Comparison of ENCODE assay signal across 32 cellular contexts in the genomic region with DNA sequence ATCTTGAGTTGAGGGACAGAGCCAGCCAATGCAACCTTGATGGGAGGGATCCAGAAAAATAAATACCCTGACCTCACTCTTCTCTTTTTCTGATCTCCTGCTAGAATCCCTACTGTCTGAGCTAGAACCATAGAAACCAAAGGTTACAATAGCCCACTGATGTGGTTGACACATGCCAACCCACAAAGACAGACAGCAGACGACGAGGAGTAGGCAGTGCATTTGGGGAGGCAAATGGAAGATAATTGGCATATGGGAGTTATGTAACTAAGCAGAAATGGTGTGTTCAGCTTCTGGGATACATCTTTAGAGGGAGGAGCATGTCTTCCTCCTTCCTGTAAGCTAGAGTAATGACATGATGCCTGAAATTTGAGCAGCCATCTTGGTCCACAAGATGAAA.
DNase-seq lines count a peak whose midpoint lies in the region; ATAC-seq, FAIRE-seq and TF ChIP-seq lines count a peak whose summit lies in the region.
"Had no signal": no experiment of that assay in that cellular context is flagged by ENCODE, and none has a peak within 500 bp of the region (broad histone marks: within the 10 kb centered on the region; RNA-seq: fewer than 3 reads in every experiment).

No MANE protein-coding gene starts in this region.

- CTCF ChIA-PET in CD8-positive, alpha-beta T cell (lab: Charles Lee): no interaction called here

- no peak for TF ChIP-seq CTCF in CD8-positive, alpha-beta T cell (IDR thresholded peaks at IDR 0.05)
- no peak for TF ChIP-seq CTCF in brain microvascular endothelial cell (IDR thresholded peaks at IDR 0.05; ENCODE audit: low read depth, low read length, missing control alignments)
- TF ChIP-seq CTCF in natural killer cell (IDR thresholded peaks at IDR 0.05): no peak

- H3K4me1 ChIP-seq in CD8-positive, alpha-beta T cell (ENCODE audit: insufficient read depth, low read length): peaks cover 12% of the 10 kb centered on the region
- H3K4me1 ChIP-seq: BE2C, colonic mucosa, right atrium auricular region had no signal

- H3K27me3 ChIP-seq in CD8-positive, alpha-beta T cell (ENCODE audit: insufficient read depth, low read length): no peaks in the 10 kb centered on the region
- no peaks in the 10 kb centered on the region for H3K27me3 ChIP-seq in brain microvascular endothelial cell (replicated peaks)
- H3K27me3 ChIP-seq: BE2C, colonic mucosa, right atrium auricular region had no signal

- DNase-seq in CD8-positive, alpha-beta T cell: peak in 1 of 7 experiments; percentile 48
- DNase-seq in T-helper 17 cell (no peak), brain microvascular endothelial cell (no peak), natural killer cell (no peak), HTR-8/SVneo (ENCODE audit: insufficient read length, low spot score) (no peak), iPS-NIHi11 (ENCODE audit: low spot score) (no peak)
- DNase-seq: ACHN; activated CD4-positive, alpha-beta T cell treated with anti-CD3 and anti-CD28 coated beads for 1 hour; activated gamma-delta T cell treated with Interleukin-2 at 50 U/mL for 16 hours; amniotic stem cell; BE2C; colonic mucosa; COR-L47; DMS53; effector CD4-positive, alpha-beta T cell; GOT3; hypothalamus; NCI-H1092 treated with DMSO at 0.1 percent for 48 hours; NCI-H187; NCI-H446 treated with DMSO at 0.1 percent for 48 hours; NCI-H774; SIG-M5 had no signal

- no peaks in the 10 kb centered on the region for H3K9me3 ChIP-seq in CD8-positive, alpha-beta T cell (ENCODE audit: low read length)
- H3K9me3 ChIP-seq in T-helper 17 cell (ENCODE audit: control insufficient read depth, low read length, poor library complexity, severe bottlenecking): no peaks in the 10 kb centered on the region
- H3K9me3 ChIP-seq: BE2C, colonic mucosa, right atrium auricular region, thoracic aorta had no signal

- no peak overlapping the region for H3K27ac Mint-ChIP-seq in CD8-positive, alpha-beta T cell
- H3K27ac Mint-ChIP-seq in T-helper 17 cell (no peak overlapping the region), natural killer cell (no peak overlapping the region)
- H3K27ac Mint-ChIP-seq: memory B cell; stimulated activated naive CD8-positive, alpha-beta T cell treated with anti-CD3 and anti-CD28 coated beads, Interleukin-15, Interleukin-2, amounts not matched to agents 100 ng/mL and 50 ng/mL, for 24 hours; T-helper 2 cell treated with Interferon-gamma antibody and Interleukin-4, amounts not matched to agents 5 μg/mL and 100 μg/mL, for 36 hours had no signal

- POLR2A ChIA-PET in CD8-positive, alpha-beta T cell (lab: Charles Lee): interaction anchor here (1.3 kb wide), 1 partner anchor 71 kb away, joined by 3 read pairs; no protein-coding TSS in a partner anchor

- peak overlapping the region; percentile 0 for H3K4me3 Mint-ChIP-seq in CD8-positive, alpha-beta T cell
- H3K4me3 Mint-ChIP-seq in T-helper 17 cell: no peak overlapping the region
- H3K4me3 Mint-ChIP-seq in natural killer cell: peak overlapping the region; percentile 40
- H3K4me3 Mint-ChIP-seq: memory B cell; stimulated activated naive CD8-positive, alpha-beta T cell treated with anti-CD3 and anti-CD28 coated beads, Interleukin-15, Interleukin-2, amounts not matched to agents 100 ng/mL and 50 ng/mL, for 24 hours; T-helper 2 cell treated with Interferon-gamma antibody and Interleukin-4, amounts not matched to agents 5 μg/mL and 100 μg/mL, for 36 hours had no signal

- no peak overlapping the region for H3K4me3 ChIP-seq in CD8-positive, alpha-beta T cell (ENCODE audit: low read depth, low read length)
- no peak overlapping the region for H3K4me3 ChIP-seq in brain microvascular endothelial cell (ENCODE audit: low read depth, low read length)
- H3K4me3 ChIP-seq: colonic mucosa, K562, right atrium auricular region, smooth muscle cell, thoracic aorta had no signal

- H3K9me3 Mint-ChIP-seq in CD8-positive, alpha-beta T cell: peaks cover 2% of the 10 kb centered on the region
- no peaks in the 10 kb centered on the region for H3K9me3 Mint-ChIP-seq in natural killer cell
- H3K9me3 Mint-ChIP-seq: memory B cell had no signal

- H3K4me1 Mint-ChIP-seq in CD8-positive, alpha-beta T cell (ENCODE audit: low read depth): peaks cover 19% of the 10 kb centered on the region
- H3K4me1 Mint-ChIP-seq in T-helper 17 cell (no peaks in the 10 kb centered on the region), natural killer cell (peaks cover 14 to 19% of the 10 kb centered on the region in 2 donors)
- H3K4me1 Mint-ChIP-seq: memory B cell had no signal

- H3K27me3 Mint-ChIP-seq in CD8-positive, alpha-beta T cell (ENCODE audit: low read depth): no peaks in the 10 kb centered on the region
- H3K27me3 Mint-ChIP-seq in T-helper 17 cell (peaks cover 29% of the 10 kb centered on the region), natural killer cell (ENCODE audit: low read depth in 2 of 2) (peaks cover 44 to 67% of the 10 kb centered on the region in 2 donors)

- no peaks in the 10 kb centered on the region for H3K36me3 Mint-ChIP-seq in CD8-positive, alpha-beta T cell
- H3K36me3 Mint-ChIP-seq in T-helper 17 cell (ENCODE audit: low read depth) (peaks cover 4% of the 10 kb centered on the region), natural killer cell (no peaks in the 10 kb centered on the region)

- ATAC-seq in CD8-positive, alpha-beta T cell: peak; percentile 94
- peak; percentile 64 for ATAC-seq in T-helper 17 cell
- ATAC-seq in natural killer cell: peak; percentile 67 to 97 (median 78)
- ATAC-seq in HG03354 (IDR thresholded peaks at IDR 0.05; ENCODE audit: poor library complexity, severe bottlenecking, unreplicated experiment): no peak
- ATAC-seq: K562, left lobe of liver had no signal

- intact Hi-C loops in CD8-positive, alpha-beta T cell (cut with DNase I, micrococcal nuclease): no loop called here
- intact Hi-C loops in natural killer cell (cut with micrococcal nuclease): no loop called here

- no peaks in the 10 kb centered on the region for H3K36me3 ChIP-seq in CD8-positive, alpha-beta T cell (ENCODE audit: insufficient read depth, low read length)
- no peaks in the 10 kb centered on the region for H3K36me3 ChIP-seq in brain microvascular endothelial cell (replicated peaks)
- H3K36me3 ChIP-seq: BE2C, colonic mucosa, right atrium auricular region, thoracic aorta had no signal

- in situ Hi-C loops in brain microvascular endothelial cell (cut with HindIII; ENCODE audit: low pct_ligation_motif_present, low sequenced_read_pairs): no loop called here

- FAIRE-seq in HTR-8/SVneo (lab: Jason Lieb, UNC): no peak
- FAIRE-seq: K562, urothelium cell line had no signal

- no peak overlapping the region for H3K27ac ChIP-seq in CD8-positive, alpha-beta T cell (ENCODE audit: low read depth, low read length)
- peak overlapping the region; percentile 26 for H3K27ac ChIP-seq in brain microvascular endothelial cell
- H3K27ac ChIP-seq: colonic mucosa, right atrium auricular region, thoracic aorta had no signal
